In genomic region chr6:151847064-151847463, GRCh38 we compare ENCODE assay signal across 11 cellular contexts. TPM values are rescaled to one million over a fixed set of nuclear protein-coding genes. Genes with fewer than 3 reads are reported as not detected.
A peak's percentile ranks its signal among the peaks of the same experiment; 100 is the strongest.
DNase-seq lines count a peak whose midpoint lies in the region; ATAC-seq, FAIRE-seq and TF ChIP-seq lines count a peak whose summit lies in the region.
"Had no signal": no experiment of that assay in that cellular context is flagged by ENCODE, and none has a peak within 500 bp of the region (broad histone marks: within the 10 kb centered on the region; RNA-seq: fewer than 3 reads in every experiment).

No MANE protein-coding gene starts in this region.

- FAIRE-seq in HTR-8/SVneo (lab: Jason Lieb, UNC): no peak

- H3K4me3 ChIP-seq in iPS DF 6.9 (ENCODE audit: low read length) (no peak overlapping the region), esophagus squamous epithelium (no peak overlapping the region)
- H3K4me3 ChIP-seq: ovary, PC-9 had no signal

- CTCF ChIA-PET in activated CD8-positive, alpha-beta T cell treated with anti-CD3 and anti-CD28 coated beads, Interleukin-2, amount 10 ng/mL, durations not matched to agents 7 days and 5 days (lab: Charles Lee): no interaction called here

- H3K36me3 ChIP-seq in iPS DF 6.9 (ENCODE audit: control insufficient read depth, insufficient read depth, low read length) (no peaks in the 10 kb centered on the region), esophagus squamous epithelium (no peaks in the 10 kb centered on the region)
- H3K36me3 ChIP-seq: ovary had no signal

- TF ChIP-seq POLR2A in esophagus squamous epithelium (IDR thresholded peaks at IDR 0.05): no peak

- H3K9me3 ChIP-seq in iPS DF 6.9 (ENCODE audit: control insufficient read depth, insufficient read depth, low read length) (no peaks in the 10 kb centered on the region), esophagus squamous epithelium (no peaks in the 10 kb centered on the region)
- H3K9me3 ChIP-seq: ovary had no signal

- no peaks in the 10 kb centered on the region for H3K27me3 Mint-ChIP-seq in activated CD8-positive, alpha-beta T cell treated with anti-CD3 and anti-CD28 coated beads, Interleukin-2, amount 10 ng/mL, durations not matched to agents 7 days and 5 days (ENCODE audit: low read depth)
- H3K27me3 Mint-ChIP-seq in activated T-cell treated with anti-CD3 and anti-CD28 coated beads, Interleukin-2, amount 50 U/mL, for 4 hours (ENCODE audit: low read depth): no peaks in the 10 kb centered on the region

- H3K27ac ChIP-seq in iPS DF 6.9 (ENCODE audit: low read length) (no peak overlapping the region), esophagus squamous epithelium (no peak overlapping the region)
- H3K27ac ChIP-seq: ovary, PC-9 had no signal

- POLR2A ChIA-PET in activated CD8-positive, alpha-beta T cell treated with anti-CD3 and anti-CD28 coated beads, Interleukin-2, amount 10 ng/mL, durations not matched to agents 7 days and 5 days (lab: Charles Lee): no interaction called here

- H3K9me3 Mint-ChIP-seq in activated CD8-positive, alpha-beta T cell treated with anti-CD3 and anti-CD28 coated beads, Interleukin-2, amount 10 ng/mL, durations not matched to agents 7 days and 5 days (ENCODE audit: insufficient read depth): no peaks in the 10 kb centered on the region
- H3K9me3 Mint-ChIP-seq in activated T-cell treated with anti-CD3 and anti-CD28 coated beads, Interleukin-2, amount 50 U/mL, for 4 hours: no peaks in the 10 kb centered on the region

- WGBS in iPS DF 6.9 (ENCODE audit: insufficient coverage, insufficient read length): no CpG with 5 or more reads among the region's 1 CpG
- WGBS in esophagus squamous epithelium, 2 donors: 8 to 13% methylated on average over 1 of the region's 1 CpG

- TF ChIP-seq CTCF in esophagus squamous epithelium (IDR thresholded peaks at IDR 0.05): no peak

- H3K4me1 ChIP-seq in iPS DF 6.9 (ENCODE audit: control insufficient read depth, insufficient read depth, low read length) (no peaks in the 10 kb centered on the region), esophagus squamous epithelium (no peaks in the 10 kb centered on the region)

- H3K27me3 ChIP-seq in iPS DF 6.9 (ENCODE audit: control insufficient read depth, insufficient read depth, low read length): no peaks in the 10 kb centered on the region
- H3K27me3 ChIP-seq in esophagus squamous epithelium: no peaks in the 10 kb centered on the region
- H3K27me3 ChIP-seq: ovary had no signal

- ATAC-seq in activated CD8-positive, alpha-beta T cell treated with anti-CD3 and anti-CD28 coated beads, Interleukin-2, amount 10 ng/mL, durations not matched to agents 7 days and 5 days: no peak
- no peak for ATAC-seq in activated T-cell treated with anti-CD3 and anti-CD28 coated beads, Interleukin-2, amount 50 U/mL, for 4 hours
- ATAC-seq in HG02623 (IDR thresholded peaks at IDR 0.05; ENCODE audit: unreplicated experiment): no peak

- peak; percentile 4 for DNase-seq in CD1c-positive myeloid dendritic cell (ENCODE audit: extremely low spot score)
- peak; percentile 12 for DNase-seq in HTR-8/SVneo (ENCODE audit: insufficient read length, low spot score)
- DNase-seq in activated CD8-positive, alpha-beta T cell treated with anti-CD3 and anti-CD28 coated beads, Interleukin-2, amount 10 ng/mL, durations not matched to agents 7 days and 5 days: peak; percentile 32
- DNase-seq in iPS DF 6.9 (ENCODE audit: low read depth, low spot score): peak; percentile 33
- DNase-seq in esophagus squamous epithelium (lab: John Stamatoyannopoulos, UW): no peak
- DNase-seq in DMS114 treated with DMSO at 0.1 percent for 48 hours (lab: John Stamatoyannopoulos, UW; ENCODE audit: unreplicated experiment): no peak
- DNase-seq in activated T-cell treated with anti-CD3 and anti-CD28 coated beads, Interleukin-2, amount 50 U/mL, for 4 hours: no peak
- DNase-seq: stimulated activated CD8-positive, alpha-beta memory T cell treated with anti-CD3 and anti-CD28 coated beads, Interleukin-4, amount 100 ng/mL, for 48 hours had no signal

- no peaks in the 10 kb centered on the region for H3K36me3 Mint-ChIP-seq in activated CD8-positive, alpha-beta T cell treated with anti-CD3 and anti-CD28 coated beads, Interleukin-2, amount 10 ng/mL, durations not matched to agents 7 days and 5 days (ENCODE audit: low read depth)
- H3K36me3 Mint-ChIP-seq in activated T-cell treated with anti-CD3 and anti-CD28 coated beads, Interleukin-2, amount 50 U/mL, for 4 hours (ENCODE audit: insufficient read depth): peaks cover 1% of the 10 kb centered on the region

- no peak overlapping the region for H3K27ac Mint-ChIP-seq in activated CD8-positive, alpha-beta T cell treated with anti-CD3 and anti-CD28 coated beads, Interleukin-2, amount 10 ng/mL, durations not matched to agents 7 days and 5 days

- H3K4me1 Mint-ChIP-seq in activated CD8-positive, alpha-beta T cell treated with anti-CD3 and anti-CD28 coated beads, Interleukin-2, amount 10 ng/mL, durations not matched to agents 7 days and 5 days (ENCODE audit: low read depth): no peaks in the 10 kb centered on the region
- no peaks in the 10 kb centered on the region for H3K4me1 Mint-ChIP-seq in activated T-cell treated with anti-CD3 and anti-CD28 coated beads, Interleukin-2, amount 50 U/mL, for 4 hours (ENCODE audit: low read depth)

- intact Hi-C loops in esophagus squamous epithelium (cut with DNase I): no loop called here

- H3K4me3 Mint-ChIP-seq in activated CD8-positive, alpha-beta T cell treated with anti-CD3 and anti-CD28 coated beads, Interleukin-2, amount 10 ng/mL, durations not matched to agents 7 days and 5 days: no peak overlapping the region
- no peak overlapping the region for H3K4me3 Mint-ChIP-seq in activated T-cell treated with anti-CD3 and anti-CD28 coated beads, Interleukin-2, amount 50 U/mL, for 4 hours

RNA-seq across cellular contexts. Expression of gene ESR1, which starts 39.6 kb away (rescaled TPM):
- under 1 TPM; 0.47 to 0.71 TPM for total RNA-seq in activated CD8-positive, alpha-beta T cell treated with anti-CD3 and anti-CD28 coated beads, Interleukin-2, amount 10 ng/mL, durations not matched to agents 7 days and 5 days
- total RNA-seq in esophagus squamous epithelium: 1 to 10 TPM in 1 of 4 donors, under 1 TPM in 2, not detected in 1; 0.40 to 1.1 (median 0.95) TPM
- total RNA-seq in activated T-cell treated with anti-CD3 and anti-CD28 coated beads, Interleukin-2, amount 50 U/mL, for 4 hours: under 1 TPM; 0.13 to 0.68 (median 0.54) TPM

Comparison
In these comparisons a context has a peak if more than half of its experiments do, and no peak if none do; other contexts are left out.
1. DNase-seq: peak in CD1c-positive myeloid dendritic cell (single experiment), HTR-8/SVneo (single experiment), activated CD8-positive, alpha-beta T cell treated with anti-CD3 and anti-CD28 coated beads, Interleukin-2, amount 10 ng/mL, durations not matched to agents 7 days and 5 days (single experiment) and iPS DF 6.9 (single experiment); none in esophagus squamous epithelium (single experiment), DMS114 treated with DMSO at 0.1 percent for 48 hours (single experiment) and activated T-cell treated with anti-CD3 and anti-CD28 coated beads, Interleukin-2, amount 50 U/mL, for 4 hours (single experiment).